ENCODE assay signal across 7 cellular contexts in genomic region chr19:5621945-5622464, GRCh38. TPM values are rescaled to one million over a fixed set of nuclear protein-coding genes. Genes with fewer than 3 reads are reported as not detected.
DNase-seq lines count a peak whose midpoint lies in the region; TF ChIP-seq lines count a peak whose summit lies in the region.
"Had no signal": no experiment of that assay in that cellular context is flagged by ENCODE, and none has a peak within 500 bp of the region (broad histone marks: within the 10 kb centered on the region; RNA-seq: fewer than 3 reads in every experiment).

No MANE protein-coding gene starts in this region.

- no peak for TF ChIP-seq CTCF in GM10248 (IDR thresholded peaks at IDR 0.05; ENCODE audit: control extremely low read depth, extremely low read depth, low read depth, missing control alignments)
- TF ChIP-seq CTCF in hepatocyte (IDR thresholded peaks at IDR 0.05; ENCODE audit: poor library complexity) = no peak

- POLR2A ChIA-PET in GM10248 (lab: Yijun Ruan, JAX) = interaction anchor here (0.6 to 1.6 kb wide), 7 partner anchors 8 to 207 kb away, joined by 3 to 11 read pairs (median 4); partner anchors contain the start of gene RPL36

- peak overlapping the region; percentile 90 for H3K4me2 ChIP-seq in hepatocyte

- WGBS in hepatocyte (ENCODE audit: low lambda C conversion rate, missing lambda C conversion rate) = 1% methylated on average over 33 of the region's 35 CpGs

- peak overlapping the region; percentile 71 for H3K4me3 ChIP-seq in hepatocyte

- H3K27ac ChIP-seq in hepatocyte (peak overlapping the region; percentile 81), substantia nigra (ENCODE audit: low read depth, low read length, poor library complexity, severe bottlenecking) (peak overlapping the region; percentile 92)

- peaks cover 41% of the 10 kb centered on the region for H4K20me1 ChIP-seq in hepatocyte (ENCODE audit: insufficient read depth, poor library complexity, severe bottlenecking)

- H2AFZ ChIP-seq in hepatocyte = peak overlapping the region; percentile 61

- no peaks in the 10 kb centered on the region for H3K36me3 ChIP-seq in hepatocyte (replicated peaks; ENCODE audit: insufficient read depth, low read depth)

- H3K27me3 ChIP-seq in hepatocyte = no peaks in the 10 kb centered on the region

- H3K9me3 ChIP-seq in hepatocyte (ENCODE audit: low read depth) = no peaks in the 10 kb centered on the region

- peak; percentile 24 for DNase-seq in GM10248 (ENCODE audit: extremely low spot score)
- DNase-seq in activated CD4-positive, alpha-beta T cell treated with anti-CD3 and anti-CD28 coated beads, Interleukin-2, amount 50 U/mL, for 4 hours = peak; percentile 15
- peak; percentile 38 for DNase-seq in hepatocyte (ENCODE audit: low spot score)
- peak in 15 of 49 donors; percentile 13 to 80 (median 33) for DNase-seq in substantia nigra (lab: John Stamatoyannopoulos, UW)
- DNase-seq in inferior parietal cortex (ENCODE audit: extremely low spot score) = no peak
- DNase-seq in NCI-H2029 (lab: John Stamatoyannopoulos, UW) = no peak

- CTCF ChIA-PET in GM10248 (lab: Yijun Ruan, JAX) = interaction anchor here (1.1 to 1.7 kb wide), 5 partner anchors 9 to 69 kb away, joined by 3 to 7 read pairs (median 5); partner anchors contain the start of gene RPL36

- H3K9me2 ChIP-seq in hepatocyte (replicated peaks; ENCODE audit: insufficient read depth) = no peaks in the 10 kb centered on the region

- peaks cover 15% of the 10 kb centered on the region for H3K4me1 ChIP-seq in hepatocyte (ENCODE audit: insufficient read depth)

- peaks cover 91% of the 10 kb centered on the region for H3K79me2 ChIP-seq in hepatocyte

RNA-seq across cellular contexts. Expression of gene SAFB2, which starts 0.6 kb away (rescaled TPM):
- 21.1 and 22.7 TPM in 2 replicates for total RNA-seq in hepatocyte
- polyA plus RNA-seq in hepatocyte = 42.6 and 67.5 TPM in 2 replicates

RNA-seq across cellular contexts. Expression of gene SAFB, which starts 0.9 kb away (rescaled TPM):
- 42.0 and 50.2 TPM in 2 replicates for total RNA-seq in hepatocyte
- 75.8 and 96.3 TPM in 2 replicates for polyA plus RNA-seq in hepatocyte

RNA-seq across cellular contexts. Expression of gene TINCR, which starts 54.3 kb away (rescaled TPM):
- total RNA-seq in hepatocyte = 0.64 and 1.8 TPM in 2 replicates
- polyA plus RNA-seq in hepatocyte = 2.4 and 4.9 TPM in 2 replicates
- total RNA-seq: NCI-H460 had no signal

RNA-seq across cellular contexts. Expression of gene MICOS13, which starts 58.3 kb away (rescaled TPM):
- total RNA-seq in hepatocyte = 32.3 and 38.2 TPM in 2 replicates
- polyA plus RNA-seq in hepatocyte = 120 and 157 TPM in 2 replicates

RNA-seq across cellular contexts. Expression of gene HSD11B1L, which starts 58.8 kb away (rescaled TPM):
- total RNA-seq in hepatocyte = 14.0 and 14.9 TPM in 2 replicates
- 25.1 and 26.0 TPM in 2 replicates for polyA plus RNA-seq in hepatocyte

Comparison
In these comparisons a context has a peak if more than half of its experiments do, and no peak if none do; other contexts are left out.
1. DNase-seq: peak in GM10248 (single experiment), activated CD4-positive, alpha-beta T cell treated with anti-CD3 and anti-CD28 coated beads, Interleukin-2, amount 50 U/mL, for 4 hours (2 of 2) and hepatocyte (single experiment); none in inferior parietal cortex (single experiment) and NCI-H2029 (single experiment).